ENCODE assay signal across 1 cellular context in genomic region chr1:23980006-23980724, GRCh38.
A peak's percentile ranks its signal among the peaks of the same experiment; 100 is the strongest.
TF ChIP-seq lines count a peak whose summit lies in the region.

SRSF10 (minus strand) TSS chr1:23980327; CDS start chr1:23980255, 72 bp downstream.

TF ChIP-seq in HepG2, 621 proteins besides CTCF, POLR2A, EP300 and RAD21 (continued from another document and continues in another):
- TF ChIP-seq MLXIP (CRISPR knock-in tag; IDR thresholded peaks at IDR 0.05; ENCODE audit: borderline replicate concordance) = no peak
- peak; percentile 84 for TF ChIP-seq GABPB1 (CRISPR knock-in tag; IDR thresholded peaks at IDR 0.05)
- TF ChIP-seq HNRNPH1 (optimal IDR thresholded peaks at IDR 0.05; ENCODE audit: low read depth, low read length) = no peak
- peak; percentile 37; the same call in 1 of the 2 replicates for TF ChIP-seq HCFC1 (IDR thresholded peaks at IDR 0.05; ENCODE audit: low read depth, low read length)
- peak; percentile 81 for TF ChIP-seq HOXA5 (CRISPR knock-in tag; IDR thresholded peaks at IDR 0.05)
- peak; percentile 67 for TF ChIP-seq U2AF1 (optimal IDR thresholded peaks at IDR 0.05; ENCODE audit: low read depth, low read length)
- TF ChIP-seq ZBTB21 (CRISPR knock-in tag; IDR thresholded peaks at IDR 0.05) = peak; percentile 30; the same call in 1 of the 2 replicates
- TF ChIP-seq MYPOP (CRISPR knock-in tag; IDR thresholded peaks at IDR 0.05) = peak; percentile 96
- TF ChIP-seq ZBTB42 (CRISPR knock-in tag; IDR thresholded peaks at IDR 0.05) = no peak
- TF ChIP-seq ZKSCAN8 (CRISPR knock-in tag; IDR thresholded peaks at IDR 0.05; ENCODE audit: borderline replicate concordance) = no peak
- peak; percentile 96; the same call in 1 of the 2 replicates for TF ChIP-seq SMAD1 (CRISPR knock-in tag; IDR thresholded peaks at IDR 0.05; ENCODE audit: borderline replicate concordance, low read depth)
- TF ChIP-seq ZNF691 (CRISPR knock-in tag; IDR thresholded peaks at IDR 0.05; ENCODE audit: borderline replicate concordance, low read depth) = 0 out of 2 replicates have a peak, but pooled peaks have one; percentile 84
- TF ChIP-seq ZC3H13 (CRISPR knock-in tag; IDR thresholded peaks at IDR 0.05) = no peak
- TF ChIP-seq SNAPC2 (CRISPR knock-in tag; IDR thresholded peaks at IDR 0.05) = no peak; the same call in 1 of the 2 replicates
- no peak for TF ChIP-seq KDM6A (CRISPR knock-in tag; IDR thresholded peaks at IDR 0.05; ENCODE audit: low read depth)
- peak; percentile 74 for TF ChIP-seq GFI1 (CRISPR knock-in tag; IDR thresholded peaks at IDR 0.05; ENCODE audit: borderline replicate concordance)
- TF ChIP-seq MED1 (CRISPR knock-in tag; IDR thresholded peaks at IDR 0.05) = peak; percentile 72
- TF ChIP-seq ARID2 (CRISPR knock-in tag; IDR thresholded peaks at IDR 0.05; ENCODE audit: borderline replicate concordance) = peak; percentile 67
- no peak for TF ChIP-seq NPAS2 (CRISPR knock-in tag; IDR thresholded peaks at IDR 0.05; ENCODE audit: borderline replicate concordance)
- no peak for TF ChIP-seq SKIL (CRISPR knock-in tag; IDR thresholded peaks at IDR 0.05; ENCODE audit: borderline replicate concordance)
- peak; percentile 77; the same call in 1 of the 2 replicates for TF ChIP-seq SNAI1 (CRISPR knock-in tag; IDR thresholded peaks at IDR 0.05; ENCODE audit: borderline replicate concordance)
- no peak for TF ChIP-seq ADNP (CRISPR knock-in tag; IDR thresholded peaks at IDR 0.05)
- TF ChIP-seq LRRFIP1 (CRISPR knock-in tag; conservative IDR thresholded peaks at IDR 0.05) = no peak
- TF ChIP-seq ZNF605 (CRISPR knock-in tag; IDR thresholded peaks at IDR 0.05) = peak; percentile 69; the same call in 1 of the 2 replicates
- no peak for TF ChIP-seq KLF11 (CRISPR knock-in tag; IDR thresholded peaks at IDR 0.05)
- TF ChIP-seq CENPBD1 (CRISPR knock-in tag; IDR thresholded peaks at IDR 0.05; ENCODE audit: borderline replicate concordance, low read depth) = no peak
- TF ChIP-seq NFE2 (CRISPR knock-in tag; IDR thresholded peaks at IDR 0.05) = no peak
- peak; percentile 94 for TF ChIP-seq ZNF749 (CRISPR knock-in tag; IDR thresholded peaks at IDR 0.05; ENCODE audit: borderline replicate concordance)
- TF ChIP-seq ZNF12 (CRISPR knock-in tag; IDR thresholded peaks at IDR 0.05) = no peak; the same call in none of the 2 replicates
- no peak for TF ChIP-seq ZNF775 (CRISPR knock-in tag; IDR thresholded peaks at IDR 0.05; ENCODE audit: borderline replicate concordance)
- peak; percentile 77 for TF ChIP-seq ZNF609 (CRISPR knock-in tag; IDR thresholded peaks at IDR 0.05; ENCODE audit: borderline replicate concordance)
- TF ChIP-seq ZSCAN21 (CRISPR knock-in tag; IDR thresholded peaks at IDR 0.05; ENCODE audit: borderline replicate concordance) = peak; percentile 96; the same call in 1 of the 2 replicates
- TF ChIP-seq HDAC2 (CRISPR knock-in tag; IDR thresholded peaks at IDR 0.05) = peak; percentile 62; the same call in 1 of the 2 replicates
- TF ChIP-seq WIZ (CRISPR knock-in tag; IDR thresholded peaks at IDR 0.05) = peak; percentile 47; the same call in 1 of the 2 replicates
- TF ChIP-seq PHF21A (CRISPR knock-in tag; IDR thresholded peaks at IDR 0.05) = 0 out of 2 replicates have a peak, but pooled peaks have one; percentile 47
- no peak for TF ChIP-seq NFE2L2 (IDR thresholded peaks at IDR 0.05; ENCODE audit: low read length)
- TF ChIP-seq MLX (CRISPR knock-in tag; IDR thresholded peaks at IDR 0.05) = peak; percentile 66; the same call in 1 of the 2 replicates
- no peak; the same call in 1 of the 2 replicates for TF ChIP-seq STAT6 (CRISPR knock-in tag; IDR thresholded peaks at IDR 0.05; ENCODE audit: borderline replicate concordance)
- peak; percentile 80; the same call in 1 of the 2 replicates for TF ChIP-seq ZNF773 (CRISPR knock-in tag; IDR thresholded peaks at IDR 0.05; ENCODE audit: borderline replicate concordance)
